8 cellular contexts compared by ENCODE assay signal in the genomic region with DNA sequence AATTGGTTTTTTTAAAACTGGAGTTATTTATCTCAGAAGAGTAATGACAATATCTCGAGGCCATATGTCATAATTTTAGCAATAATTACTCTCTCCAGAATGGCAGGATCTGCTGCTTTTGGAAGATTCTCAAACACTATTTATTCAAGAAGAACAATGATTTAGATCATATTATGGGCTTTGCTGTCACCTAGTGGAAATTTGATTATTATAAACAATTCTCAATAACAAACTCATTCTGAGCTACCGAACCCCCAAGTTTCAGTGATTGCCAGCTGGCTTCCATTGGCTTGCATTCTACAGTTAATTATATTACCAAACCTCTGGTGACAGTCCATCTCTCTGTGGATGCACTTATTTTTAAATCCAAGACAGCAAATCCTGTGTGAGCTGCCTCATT. TPM values are rescaled to one million over a fixed set of nuclear protein-coding genes. Genes with fewer than 3 reads are reported as not detected.
DNase-seq lines count a peak whose midpoint lies in the region; ATAC-seq and TF ChIP-seq lines count a peak whose summit lies in the region.

No MANE protein-coding gene starts in this region.

- TF ChIP-seq POLR2A in transverse colon (IDR thresholded peaks at IDR 0.05) = no peak

- no peak for TF ChIP-seq EP300 in transverse colon (IDR thresholded peaks at IDR 0.05; ENCODE audit: low read depth)

- H3K9me3 ChIP-seq in heart right ventricle = no peaks in the 10 kb centered on the region
- H3K9me3 ChIP-seq in transverse colon = no peaks in the 10 kb centered on the region

- WGBS in heart right ventricle, 2 donors = 15 to 29% methylated on average over 2 of the region's 2 CpGs
- 4 to 33% methylated on average over 2 of the region's 2 CpGs for WGBS in transverse colon (ENCODE audit: low coverage in 1 of 2), 2 donors

- no peak for ATAC-seq in heart right ventricle
- no peak for ATAC-seq in HG02840 (IDR thresholded peaks at IDR 0.05; ENCODE audit: low FRiP score, unreplicated experiment)
- ATAC-seq in GM21447 (IDR thresholded peaks at IDR 0.05; ENCODE audit: unreplicated experiment) = no peak

- H3K36me3 ChIP-seq in heart right ventricle (no peaks in the 10 kb centered on the region), transverse colon (no peaks in the 10 kb centered on the region)

- TF ChIP-seq CTCF in heart right ventricle (IDR thresholded peaks at IDR 0.05) = peak in 8 of 9 donors; percentile 9 to 61 (median 48)
- peak in 4 of 5 experiments; percentile 28 to 37 (median 34) for TF ChIP-seq CTCF in transverse colon (IDR thresholded peaks at IDR 0.05)

- DNase-seq in heart right ventricle (no peak), cardiac septum (ENCODE audit: low spot score) (no peak), NCI-H748 treated with DMSO at 0.1 percent for 48 hours (lab: John Stamatoyannopoulos, UW) (peak; percentile 25), fibroblast of gingiva (ENCODE audit: low read depth) (peak; percentile 6), transverse colon (no peak), T-helper 9 cell (no peak)

- H3K4me3 ChIP-seq in heart right ventricle = no peak overlapping the region
- H3K4me3 ChIP-seq in transverse colon = no peak overlapping the region

- H3K27me3 ChIP-seq in heart right ventricle (peaks cover 0 to 6% (median 0%) of the 10 kb centered on the region in 7 donors), transverse colon (no peaks in the 10 kb centered on the region)

- intact Hi-C loops in heart right ventricle (cut with DNase I) = loop anchor here in 8 of 10 donors (5.0 to 10.0 kb wide), 3 partner anchors 131 to 283 kb away; no protein-coding TSS in a partner anchor
- intact Hi-C loops in cardiac septum (cut with DNase I) = loop anchor here (5.0 kb wide), 1 partner anchor 283 kb away; no protein-coding TSS in a partner anchor
- intact Hi-C loops in transverse colon (cut with DNase I; ENCODE audit: low total_unique reads) = no loop called here

- no peak overlapping the region for H3K27ac ChIP-seq in heart right ventricle
- H3K27ac ChIP-seq in transverse colon = no peak overlapping the region

- no peaks in the 10 kb centered on the region for H3K4me1 ChIP-seq in heart right ventricle
- no peaks in the 10 kb centered on the region for H3K4me1 ChIP-seq in transverse colon

- in situ Hi-C loops in transverse colon (cut with MboI; ENCODE audit: low pct_ligation_motif_present in 1 of 4, low pct_unique_long_range_greater_than_20kb in 1 of 4, low sequenced_read_pairs in 3 of 4) = loop anchor here in 2 of 4 donors (10.0 to 25.0 kb wide), 2 partner anchors 288 to 291 kb away; no protein-coding TSS in a partner anchor

RNA-seq across cellular contexts. Expression of a gene that starts 27.9 kb away (rescaled TPM):
- total RNA-seq in heart right ventricle = 10 to 100 TPM in 2 of 10 donors, 1 to 10 TPM in 8; 3.1 to 11.4 (median 7.1) TPM
- polyA plus RNA-seq in heart right ventricle = 10 to 100 TPM in 1 of 2 donors, 1 to 10 TPM in 1; 3.4 to 10.6 TPM
- total RNA-seq in cardiac septum = 7.3 TPM
- 10 to 100 TPM; 11.7 to 90.5 (median 31.7) TPM for total RNA-seq in transverse colon

Comparison
In these comparisons a context has a peak if more than half of its experiments do, and no peak if none do; other contexts are left out.
1. DNase-seq: peak in NCI-H748 treated with DMSO at 0.1 percent for 48 hours (single experiment) and fibroblast of gingiva (single experiment); none in heart right ventricle (0 of 2), cardiac septum (single experiment), transverse colon (single experiment) and T-helper 9 cell (single experiment).